14 cellular contexts compared by ENCODE assay signal in the genomic region with DNA sequence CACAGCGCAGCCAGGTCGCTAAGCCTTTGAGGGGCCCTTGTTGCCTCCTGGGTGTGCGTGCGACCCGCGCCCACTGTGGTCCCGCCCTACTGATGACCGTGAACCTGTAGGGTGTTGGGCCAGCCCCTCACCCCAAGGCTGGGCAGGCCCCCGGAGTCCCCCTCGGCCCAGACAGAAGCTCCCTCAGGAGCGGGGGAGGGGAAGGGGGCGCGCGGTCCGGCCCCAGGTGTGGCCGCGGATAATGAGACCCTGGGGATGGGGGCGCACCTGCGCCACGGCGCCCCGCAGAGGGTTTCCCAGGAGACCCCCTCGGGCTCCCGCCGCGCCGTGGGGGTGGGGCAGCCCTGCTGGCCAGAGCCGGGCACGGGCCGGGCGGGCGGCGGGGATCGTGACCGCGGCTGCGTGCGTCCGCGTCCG. TPM values are rescaled to one million over a fixed set of nuclear protein-coding genes. Genes with fewer than 3 reads are reported as not detected.
DNase-seq lines count a peak whose midpoint lies in the region; ATAC-seq, FAIRE-seq and TF ChIP-seq lines count a peak whose summit lies in the region.
"Had no signal": no experiment of that assay in that cellular context is flagged by ENCODE, and none has a peak within 500 bp of the region (broad histone marks: within the 10 kb centered on the region; RNA-seq: fewer than 3 reads in every experiment).

No MANE protein-coding gene starts in this region.

- ATAC-seq in heart right ventricle (no peak), Right ventricle myocardium inferior (no peak), K562 (no peak), GM18867 (IDR thresholded peaks at IDR 0.05; ENCODE audit: unreplicated experiment) (no peak), GM19324 (IDR thresholded peaks at IDR 0.05; ENCODE audit: low FRiP score, unreplicated experiment) (no peak)

- H2BK15ac ChIP-seq in mesendoderm (replicated peaks; ENCODE audit: low read depth) = no peak overlapping the region

- TF ChIP-seq CTCF in heart right ventricle (IDR thresholded peaks at IDR 0.05) (no peak), K562 (IDR thresholded peaks at IDR 0.05 in 2 of 3, conservative IDR thresholded peaks at IDR 0.05 in 1 of 3; ENCODE audit: insufficient read depth in 2 of 3, low read depth in 1 of 3, low read length in 3 of 3) (no peak), suprapubic skin (IDR thresholded peaks at IDR 0.05) (no peak)

- TF ChIP-seq RAD21 in K562 (CRISPR knock-in tag; conservative IDR thresholded peaks at IDR 0.05 in 1 of 2, IDR thresholded peaks at IDR 0.05 in 1 of 2) = no peak

- no peak overlapping the region for H2BK5ac ChIP-seq in mesendoderm (ENCODE audit: low read length)

- no peak overlapping the region for H4K8ac ChIP-seq in mesendoderm (ENCODE audit: low read depth, low read length)

- CTCF ChIA-PET in K562 (lab: Yijun Ruan, JAX; ENCODE audit: low intra/inter-chr PET ratio) = no interaction called here

- H3K4ac ChIP-seq in mesendoderm (ENCODE audit: low read depth, low read length) = no peak overlapping the region

- peak overlapping the region in 9 of 10 donors; percentile 16 to 43 (median 36) for H3K4me3 ChIP-seq in heart right ventricle
- H3K4me3 ChIP-seq in K562 = peak overlapping the region; percentile 23
- H3K4me3 ChIP-seq in mesendoderm (ENCODE audit: low read length) = no peak overlapping the region
- peak overlapping the region; percentile 32 for H3K4me3 ChIP-seq in suprapubic skin

- TF ChIP-seq EP300 in K562 (IDR thresholded peaks at IDR 0.05; ENCODE audit: low read length) (no peak), suprapubic skin (IDR thresholded peaks at IDR 0.05) (no peak)

- intact Hi-C loops in heart right ventricle (cut with DNase I) = no loop called here
- intact Hi-C loops in Right ventricle myocardium inferior (cut with DNase I) = no loop called here
- intact Hi-C loops in K562 (cut with micrococcal nuclease) = no loop called here

- H3K9ac ChIP-seq in K562 (ENCODE audit: insufficient read depth in 1 of 2, low read depth in 2 of 2, low read length in 2 of 2) = peak overlapping the region in 1 of 2 experiments; percentile 52; a peak in 1 of 4 replicates
- no peak overlapping the region for H3K9ac ChIP-seq in mesendoderm (ENCODE audit: low read length)

- H2AFZ ChIP-seq in K562 (ENCODE audit: low read depth, low read length) = 0 out of 2 replicates have a peak overlapping the region, but pooled peaks have one; percentile 55

- TF ChIP-seq POLR2A in K562 (conservative IDR thresholded peaks at IDR 0.05) (no peak), suprapubic skin (IDR thresholded peaks at IDR 0.05) (no peak)

- H3K36me3 ChIP-seq in heart right ventricle (no peaks in the 10 kb centered on the region), K562 (ENCODE audit: control insufficient read depth, insufficient read depth, low read length) (no peaks in the 10 kb centered on the region), mesendoderm (ENCODE audit: control insufficient read depth, insufficient read depth, low read length) (no peaks in the 10 kb centered on the region), suprapubic skin (no peaks in the 10 kb centered on the region)
- H3K36me3 ChIP-seq: prostate gland, thoracic aorta had no signal

- H3K27me3 ChIP-seq in heart right ventricle (peaks cover 0 to 55% (median 19%) of the 10 kb centered on the region in 7 donors), K562 (ENCODE audit: control insufficient read depth in 2 of 2, insufficient read depth in 2 of 2, low read length in 2 of 2) (no peaks in the 10 kb centered on the region), mesendoderm (ENCODE audit: insufficient read depth, low read length, poor library complexity) (peaks cover 3% of the 10 kb centered on the region), suprapubic skin (peaks cover 53% of the 10 kb centered on the region)

- in situ Hi-C loops in K562 (cut with MboI) = no loop called here

- peak overlapping the region; percentile 25 for H3K56ac ChIP-seq in mesendoderm (ENCODE audit: low read length)

- H3K27ac ChIP-seq in heart right ventricle = no peak overlapping the region
- no peak overlapping the region for H3K27ac ChIP-seq in K562 (ENCODE audit: extremely low read depth, low read depth, low read length)
- no peak overlapping the region for H3K27ac ChIP-seq in mesendoderm (ENCODE audit: low read depth, low read length)
- no peak overlapping the region for H3K27ac ChIP-seq in suprapubic skin
- H3K27ac ChIP-seq: prostate gland, thoracic aorta had no signal

- no TSS peak for BruUV-seq in K562 (replicated peaks; lab: Mats Ljungman, UMichigan)

- no peak overlapping the region for H3K18ac ChIP-seq in mesendoderm (ENCODE audit: low read length)

- FAIRE-seq in K562 (lab: Jason Lieb, UNC) = no peak
- no peak for FAIRE-seq in HTR-8/SVneo (lab: Jason Lieb, UNC)

- H3K4me2 ChIP-seq in K562 (ENCODE audit: insufficient read depth, low read length) (no peak overlapping the region), mesendoderm (ENCODE audit: low read length) (peak overlapping the region; percentile 9)

- H3K9me3 ChIP-seq in heart right ventricle (no peaks in the 10 kb centered on the region), K562 (replicated peaks; ENCODE audit: control insufficient read depth, insufficient read depth, low read depth, low read length) (no peaks in the 10 kb centered on the region), suprapubic skin (no peaks in the 10 kb centered on the region)
- H3K9me3 ChIP-seq: prostate gland, thoracic aorta had no signal

- H4K5ac ChIP-seq in mesendoderm (ENCODE audit: low read length) = no peak overlapping the region

- DNase-seq in heart right ventricle (no peak), Right ventricle myocardium inferior (ENCODE audit: missing footprints) (no peak), K562 (ENCODE audit: extremely low read depth in 1 of 4, low spot score in 3 of 4) (peak in 2 of 4 experiments; percentile 66 to 67), mesendoderm (no peak), suprapubic skin (ENCODE audit: low spot score in 2 of 2) (no peak), HTR-8/SVneo (ENCODE audit: insufficient read length, low spot score) (no peak)
- DNase-seq: activated CD4-positive, alpha-beta T cell treated with anti-CD3 and anti-CD28 coated beads for 48 hours; effector memory CD8-positive, alpha-beta T cell had no signal

- H4K20me1 ChIP-seq in K562 (replicated peaks; ENCODE audit: control insufficient read depth, insufficient read depth, low read length) = no peaks in the 10 kb centered on the region

- H3K79me2 ChIP-seq in K562 (ENCODE audit: control insufficient read depth, insufficient read depth, low read length) (no peaks in the 10 kb centered on the region), mesendoderm (ENCODE audit: control insufficient read depth, insufficient read depth, low read length) (no peaks in the 10 kb centered on the region)

- POLR2A ChIA-PET in K562 (lab: Yijun Ruan, JAX) = no interaction called here

- peaks cover 0 to 31% (median 19%) of the 10 kb centered on the region in 9 donors for H3K4me1 ChIP-seq in heart right ventricle
- H3K4me1 ChIP-seq in K562 (replicated peaks in 1 of 2; ENCODE audit: control insufficient read depth in 2 of 2, insufficient read depth in 2 of 2, low read length in 2 of 2) = peaks cover 0 to 64% of the 10 kb centered on the region in 2 experiments; a peak in 2 of 5 replicates
- no peaks in the 10 kb centered on the region for H3K4me1 ChIP-seq in mesendoderm (ENCODE audit: control insufficient read depth, low read depth, low read length)
- H3K4me1 ChIP-seq in suprapubic skin = peaks cover 38% of the 10 kb centered on the region

- H3K9me1 ChIP-seq in K562 (ENCODE audit: control insufficient read depth, insufficient read depth, low read length) = no peaks in the 10 kb centered on the region

- no peak overlapping the region for H2BK120ac ChIP-seq in mesendoderm (ENCODE audit: low read depth, low read length)

- no peaks in the 10 kb centered on the region for H3K79me1 ChIP-seq in mesendoderm (ENCODE audit: low read length)

- H3K23ac ChIP-seq in mesendoderm (ENCODE audit: low read length) = no peak overlapping the region

- no peak overlapping the region for H2AK5ac ChIP-seq in mesendoderm (ENCODE audit: low read length)

- WGBS in heart right ventricle, 2 donors = 9 to 16% methylated on average over 15 to 41 of the region's 41 CpGs
- 15% methylated on average over 19 of the region's 41 CpGs for WGBS in K562 (ENCODE audit: insufficient coverage, low coverage, missing lambda C conversion rate)
- no CpG with 5 or more reads among the region's 41 CpGs for WGBS in mesendoderm (ENCODE audit: extremely low coverage, insufficient coverage, low lambda C conversion rate)
- 40% methylated on average over 2 of the region's 41 CpGs for WGBS in suprapubic skin

RNA-seq across cellular contexts. Expression of a gene that starts 0.4 kb away (rescaled TPM):
- total RNA-seq in heart right ventricle (10 to 100 TPM in 4 of 10 donors, 1 to 10 TPM in 6; 4.8 to 16.9 (median 9.1) TPM), Right ventricle myocardium inferior (9.3 TPM), K562 (2014; rRNA removed) (0.64 and 2.2 TPM in 2 replicates), K562 (2014; rRNA removed; fragmentation: Illumina TruSeq; extraction: Trizol) (0.36 and 0.41 TPM in 2 replicates), K562 (2015; rRNA removed; fragmentation: Illumina TruSeq; extraction: Trizol) (0.19 and 0.40 TPM in 2 replicates), K562 (2021) (0.69 and 1.6 TPM in 2 replicates), suprapubic skin (not detected)
- polyA plus RNA-seq in heart right ventricle (10 to 100 TPM in 1 of 2 donors, under 1 TPM in 1; 0.17 to 10.7 TPM), K562 (2011; rRNA removed) (2.0 and 2.5 TPM in 2 replicates), K562 (2014; fragmentation: Illumina TruSeq; extraction: Trizol) (0.37 and 0.84 TPM in 2 replicates), K562 (2014; fragmentation: Nextera tagmentation; extraction: Ambion mirVana) (not detected), K562 (2014; rRNA removed) (0.86 and 1.8 TPM in 2 replicates)
- total RNA-seq in K562 (2011; cell fraction: chromatin; rRNA removed; ENCODE audit: low replicate concordance) = 2.2 and 9.2 TPM in 2 replicates
- total RNA-seq in K562 (2011; cell fraction: nucleolus; rRNA removed) = 6.4 and 8.8 TPM in 2 replicates
- 4.1 and 5.6 TPM in 2 replicates for total RNA-seq in K562 (2011; cell fraction: nucleoplasm; rRNA removed)
- 3.0 and 6.0 TPM in 2 replicates for polyA plus RNA-seq in K562 (2011; cell fraction: cytosol; rRNA removed)
- polyA plus RNA-seq in K562 (2011; cell fraction: nucleus; rRNA removed) = 9.6 and 15.6 TPM in 2 replicates
- 0.71 and 0.74 TPM in 2 replicates for polyA plus RNA-seq in K562 (2012)
- 0.18 and 0.46 TPM in 2 replicates for polyA minus RNA-seq in K562 (2011; rRNA and poly(A)+ RNA removed)
- 0.95 and 1.5 TPM in 2 replicates for polyA minus RNA-seq in K562 (2011; cell fraction: cytosol; rRNA and poly(A)+ RNA removed)
- 0.78 and 1.6 TPM in 2 replicates for polyA minus RNA-seq in K562 (2011; cell fraction: nucleus; rRNA and poly(A)+ RNA removed)
- 0.45 TPM for polyA plus RNA-seq in mesendoderm (2013, experiment 1 of 2)
- polyA plus RNA-seq in mesendoderm (2013, experiment 2 of 2) = 0.42 TPM
- total RNA-seq: activated naive CD4-positive, alpha-beta T cell treated with anti-CD3 and anti-CD28 coated beads, Interleukin-2, amount 50 U/mL, for 72 hours; fibroblast of villous mesenchyme; thoracic aorta had no signal

RNA-seq across cellular contexts. Expression of a gene that starts 3.0 kb away (rescaled TPM):
- 10 to 100 TPM in 1 of 10 donors, 1 to 10 TPM in 8, under 1 TPM in 1; 0.55 to 14.0 (median 3.2) TPM for total RNA-seq in heart right ventricle
- polyA plus RNA-seq in heart right ventricle = 1 to 10 TPM in 1 of 2 donors, under 1 TPM in 1; 0.32 to 2.6 TPM
- total RNA-seq in Right ventricle myocardium inferior = 1.6 TPM
- 5.5 and 10.4 TPM in 2 replicates for total RNA-seq in K562 (2011; cell fraction: chromatin; rRNA removed; ENCODE audit: low replicate concordance)
- 5.5 and 6.5 TPM in 2 replicates for total RNA-seq in K562 (2011; cell fraction: nucleolus; rRNA removed)
- total RNA-seq in K562 (2011; cell fraction: nucleoplasm; rRNA removed) = 4.2 and 4.3 TPM in 2 replicates
- total RNA-seq in K562 (2014; rRNA removed) = 0.20 and 0.23 TPM in 2 replicates
- not detected in 2 replicates for total RNA-seq in K562 (2014; rRNA removed; fragmentation: Illumina TruSeq; extraction: Trizol)
- total RNA-seq in K562 (2015; rRNA removed; fragmentation: Illumina TruSeq; extraction: Trizol) = not detected in 2 replicates
- 0.58 and 0.67 TPM in 2 replicates for total RNA-seq in K562 (2021)
- 0.92 and 1.0 TPM in 2 replicates for polyA plus RNA-seq in K562 (2011; rRNA removed)
- polyA plus RNA-seq in K562 (2011; cell fraction: cytosol; rRNA removed) = 0.19 and 0.66 TPM in 2 replicates
- 9.1 and 13.2 TPM in 2 replicates for polyA plus RNA-seq in K562 (2011; cell fraction: nucleus; rRNA removed)
- 0.17 and 0.33 TPM in 2 replicates for polyA plus RNA-seq in K562 (2012)
- 0.13 and 0.19 TPM in 2 replicates for polyA plus RNA-seq in K562 (2014; fragmentation: Illumina TruSeq; extraction: Trizol)
- polyA plus RNA-seq in K562 (2014; fragmentation: Nextera tagmentation; extraction: Ambion mirVana) = not detected
- 0.18 and 0.23 TPM in 2 replicates for polyA plus RNA-seq in K562 (2014; rRNA removed)
- 0.15 TPM in 1 of 2 replicates, not detected in the other for polyA minus RNA-seq in K562 (2011; rRNA and poly(A)+ RNA removed)
- not detected in 2 replicates for polyA minus RNA-seq in K562 (2011; cell fraction: cytosol; rRNA and poly(A)+ RNA removed)
- polyA minus RNA-seq in K562 (2011; cell fraction: nucleus; rRNA and poly(A)+ RNA removed) = 0.81 and 1.2 TPM in 2 replicates
- polyA plus RNA-seq in mesendoderm (2013, experiment 1 of 2) = 0.24 TPM
- polyA plus RNA-seq in mesendoderm (2013, experiment 2 of 2) = 0.35 TPM
- not detected for total RNA-seq in suprapubic skin
- total RNA-seq: activated naive CD4-positive, alpha-beta T cell treated with anti-CD3 and anti-CD28 coated beads, Interleukin-2, amount 50 U/mL, for 72 hours had no signal

RNA-seq across cellular contexts. Expression of a gene that starts 4.3 kb away (rescaled TPM):
- total RNA-seq in heart right ventricle = 10 to 100 TPM in 6 of 10 donors, 1 to 10 TPM in 4; 7.5 to 18.2 (median 12.5) TPM
- 10 to 100 TPM in 1 of 2 donors, 1 to 10 TPM in 1; 1.9 to 36.4 TPM for polyA plus RNA-seq in heart right ventricle
- total RNA-seq in Right ventricle myocardium inferior = 15.4 TPM
- total RNA-seq in K562 (2011; cell fraction: chromatin; rRNA removed; ENCODE audit: low replicate concordance) = 0.07 TPM in 1 of 2 replicates, not detected in the other
- total RNA-seq in K562 (2011; cell fraction: nucleolus; rRNA removed) = not detected in 2 replicates
- not detected in 2 replicates for total RNA-seq in K562 (2011; cell fraction: nucleoplasm; rRNA removed)
- total RNA-seq in K562 (2014; rRNA removed) = not detected in 2 replicates
- total RNA-seq in K562 (2014; rRNA removed; fragmentation: Illumina TruSeq; extraction: Trizol) = not detected in 2 replicates
- not detected in 2 replicates for total RNA-seq in K562 (2015; rRNA removed; fragmentation: Illumina TruSeq; extraction: Trizol)
- not detected in 2 replicates for total RNA-seq in K562 (2021)
- not detected in 2 replicates for polyA plus RNA-seq in K562 (2011; rRNA removed)
- not detected in 2 replicates for polyA plus RNA-seq in K562 (2011; cell fraction: cytosol; rRNA removed)
- not detected in 2 replicates for polyA plus RNA-seq in K562 (2011; cell fraction: nucleus; rRNA removed)
- polyA plus RNA-seq in K562 (2012) = not detected in 2 replicates
- polyA plus RNA-seq in K562 (2014; fragmentation: Illumina TruSeq; extraction: Trizol) = not detected in 2 replicates
- polyA plus RNA-seq in K562 (2014; fragmentation: Nextera tagmentation; extraction: Ambion mirVana) = not detected
- not detected in 2 replicates for polyA plus RNA-seq in K562 (2014; rRNA removed)
- polyA minus RNA-seq in K562 (2011; rRNA and poly(A)+ RNA removed) = not detected in 2 replicates
- polyA minus RNA-seq in K562 (2011; cell fraction: cytosol; rRNA and poly(A)+ RNA removed) = not detected in 2 replicates
- not detected in 2 replicates for polyA minus RNA-seq in K562 (2011; cell fraction: nucleus; rRNA and poly(A)+ RNA removed)
- 0.20 TPM for polyA plus RNA-seq in mesendoderm (2013, experiment 1 of 2)
- 0.14 TPM for polyA plus RNA-seq in mesendoderm (2013, experiment 2 of 2)
- total RNA-seq in suprapubic skin = 1 to 10 TPM in 1 of 4 donors, under 1 TPM in 3; 0.30 to 1.5 (median 0.59) TPM

RNA-seq across cellular contexts. Expression of a gene that starts 45.4 kb away (rescaled TPM):
- total RNA-seq in heart right ventricle (100 to 1,000 TPM; 114 to 200 (median 161) TPM), Right ventricle myocardium inferior (144 TPM), K562 (2014; rRNA removed) (19.5 and 19.6 TPM in 2 replicates), K562 (2014; rRNA removed; fragmentation: Illumina TruSeq; extraction: Trizol) (11.7 and 12.0 TPM in 2 replicates), K562 (2015; rRNA removed; fragmentation: Illumina TruSeq; extraction: Trizol) (15.0 and 15.3 TPM in 2 replicates), K562 (2021) (46.5 and 47.9 TPM in 2 replicates), suprapubic skin (100 to 1,000 TPM; 108 to 124 (median 121) TPM)
- polyA plus RNA-seq in heart right ventricle (10 to 100 TPM; 70.5 to 97.9 TPM), K562 (2011; rRNA removed) (14.7 and 27.7 TPM in 2 replicates), K562 (2014; fragmentation: Illumina TruSeq; extraction: Trizol) (23.6 and 37.8 TPM in 2 replicates), K562 (2014; fragmentation: Nextera tagmentation; extraction: Ambion mirVana) (1 to 10 TPM; 1.0 to 1.6 TPM), K562 (2014; rRNA removed) (25.8 and 33.9 TPM in 2 replicates)
- 46.9 and 106 TPM in 2 replicates for total RNA-seq in K562 (2011; cell fraction: chromatin; rRNA removed; ENCODE audit: low replicate concordance)
- 85.9 and 102 TPM in 2 replicates for total RNA-seq in K562 (2011; cell fraction: nucleolus; rRNA removed)
- 71.8 and 74.9 TPM in 2 replicates for total RNA-seq in K562 (2011; cell fraction: nucleoplasm; rRNA removed)
- 19.6 and 35.6 TPM in 2 replicates for polyA plus RNA-seq in K562 (2011; cell fraction: cytosol; rRNA removed)
- polyA plus RNA-seq in K562 (2011; cell fraction: nucleus; rRNA removed) = 51.2 and 61.8 TPM in 2 replicates
- polyA plus RNA-seq in K562 (2012) = 72.8 and 78.0 TPM in 2 replicates
- 8.6 and 9.1 TPM in 2 replicates for polyA minus RNA-seq in K562 (2011; rRNA and poly(A)+ RNA removed)
- polyA minus RNA-seq in K562 (2011; cell fraction: cytosol; rRNA and poly(A)+ RNA removed) = 21.1 and 25.8 TPM in 2 replicates
- polyA minus RNA-seq in K562 (2011; cell fraction: nucleus; rRNA and poly(A)+ RNA removed) = 17.0 and 21.4 TPM in 2 replicates
- 61.5 TPM for polyA plus RNA-seq in mesendoderm (2013, experiment 1 of 2)
- 60.6 TPM for polyA plus RNA-seq in mesendoderm (2013, experiment 2 of 2)

RNA-seq across cellular contexts. Expression of a gene that starts 50.8 kb away (rescaled TPM):
- total RNA-seq in heart right ventricle (10 to 100 TPM; 14.4 to 29.7 (median 20.4) TPM), Right ventricle myocardium inferior (23.5 TPM), K562 (2014; rRNA removed) (78.8 and 80.9 TPM in 2 replicates), K562 (2014; rRNA removed; fragmentation: Illumina TruSeq; extraction: Trizol) (42.2 and 52.6 TPM in 2 replicates), K562 (2015; rRNA removed; fragmentation: Illumina TruSeq; extraction: Trizol) (65.9 and 66.1 TPM in 2 replicates), K562 (2021) (73.7 and 75.8 TPM in 2 replicates), suprapubic skin (100 to 1,000 TPM in 1 of 4 donors, 10 to 100 TPM in 3; 47.6 to 206 (median 59.5) TPM)
- polyA plus RNA-seq in heart right ventricle (100 to 1,000 TPM in 1 of 2 donors, 10 to 100 TPM in 1; 21.3 to 139 TPM), K562 (2011; rRNA removed) (59.5 and 73.0 TPM in 2 replicates), K562 (2014; fragmentation: Illumina TruSeq; extraction: Trizol) (40.1 and 40.7 TPM in 2 replicates), K562 (2014; fragmentation: Nextera tagmentation; extraction: Ambion mirVana) (1 to 10 TPM; 1.7 to 5.4 TPM), K562 (2014; rRNA removed) (93.3 and 106 TPM in 2 replicates)
- total RNA-seq in K562 (2011; cell fraction: chromatin; rRNA removed; ENCODE audit: low replicate concordance) = 467 and 776 TPM in 2 replicates
- total RNA-seq in K562 (2011; cell fraction: nucleolus; rRNA removed) = 285 and 302 TPM in 2 replicates
- 502 and 604 TPM in 2 replicates for total RNA-seq in K562 (2011; cell fraction: nucleoplasm; rRNA removed)
- 25.2 and 40.6 TPM in 2 replicates for polyA plus RNA-seq in K562 (2011; cell fraction: cytosol; rRNA removed)
- polyA plus RNA-seq in K562 (2011; cell fraction: nucleus; rRNA removed) = 326 and 402 TPM in 2 replicates
- 48.8 and 69.8 TPM in 2 replicates for polyA plus RNA-seq in K562 (2012)
- 45.7 and 59.3 TPM in 2 replicates for polyA minus RNA-seq in K562 (2011; rRNA and poly(A)+ RNA removed)
- polyA minus RNA-seq in K562 (2011; cell fraction: cytosol; rRNA and poly(A)+ RNA removed) = 25.7 and 26.1 TPM in 2 replicates
- 134 and 199 TPM in 2 replicates for polyA minus RNA-seq in K562 (2011; cell fraction: nucleus; rRNA and poly(A)+ RNA removed)
- 103 TPM for polyA plus RNA-seq in mesendoderm (2013, experiment 1 of 2)
- 102 TPM for polyA plus RNA-seq in mesendoderm (2013, experiment 2 of 2)
